Comparison of ENCODE assay signal across 12 cellular contexts in the genomic region with DNA sequence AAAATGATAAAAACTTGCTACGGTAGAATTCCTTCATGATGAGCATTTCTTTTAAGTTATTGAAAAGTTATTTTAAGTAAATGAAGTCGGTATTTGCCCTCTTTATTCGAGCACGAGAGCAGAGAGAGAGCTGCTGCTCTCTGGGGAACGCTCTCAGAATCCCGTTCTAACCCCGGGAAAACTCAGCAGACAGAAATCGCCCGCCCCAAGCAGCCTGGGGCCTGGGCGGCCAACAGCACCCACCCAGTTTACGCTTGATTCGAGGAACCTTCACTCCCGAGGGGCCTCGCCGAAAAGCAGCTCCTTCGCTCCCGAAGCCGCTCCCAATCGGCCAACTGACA. TPM values are rescaled to one million over a fixed set of nuclear protein-coding genes. Genes with fewer than 3 reads are reported as not detected.
DNase-seq lines count a peak whose midpoint lies in the region; ATAC-seq, FAIRE-seq and TF ChIP-seq lines count a peak whose summit lies in the region.
"Had no signal": no experiment of that assay in that cellular context is flagged by ENCODE, and none has a peak within 500 bp of the region (broad histone marks: within the 10 kb centered on the region; RNA-seq: fewer than 3 reads in every experiment).

No MANE protein-coding gene starts in this region.

- H3K27ac ChIP-seq in HepG2 (ENCODE audit: extremely low read length, insufficient read depth, low read length) (no peak overlapping the region), right lobe of liver (no peak overlapping the region), keratinocyte (ENCODE audit: control insufficient read depth, insufficient read depth, low read length) (peak overlapping the region; percentile 82), suprapubic skin (peak overlapping the region; percentile 91)

- H3K9me3 ChIP-seq in HepG2 (ENCODE audit: low read length) (no peaks in the 10 kb centered on the region), right lobe of liver (no peaks in the 10 kb centered on the region), keratinocyte (ENCODE audit: control insufficient read depth, low read depth, low read length) (no peaks in the 10 kb centered on the region), suprapubic skin (no peaks in the 10 kb centered on the region)

- DNase-seq in HepG2 (ENCODE audit: low spot score) (no peak), right lobe of liver (no peak), astrocyte of the cerebellum (ENCODE audit: low read depth) (no peak), keratinocyte (ENCODE audit: low read depth, low spot score) (no peak), suprapubic skin (ENCODE audit: low spot score in 2 of 2) (no peak), AG08395 (ENCODE audit: low spot score) (no peak), cerebellar nuclear complex (lab: John Stamatoyannopoulos, UW) (no peak), SKM-1 treated with dmso at 0.1 percent for 144 hours (lab: John Stamatoyannopoulos, UW; ENCODE audit: unreplicated experiment) (no peak)
- DNase-seq: activated CD4-positive, alpha-beta T cell treated with anti-CD3 and anti-CD28 coated beads, Interleukin-2, amount 50 U/mL, for 4 hours; SIG-M5 had no signal

- TF ChIP-seq CTCF in HepG2 (CRISPR knock-in tag; IDR thresholded peaks at IDR 0.05), result no peak
- TF ChIP-seq CTCF in right lobe of liver (IDR thresholded peaks at IDR 0.05), result no peak
- no peak for TF ChIP-seq CTCF in astrocyte of the cerebellum (IDR thresholded peaks at IDR 0.05; ENCODE audit: low read depth, low read length, missing control alignments)
- no peak for TF ChIP-seq CTCF in keratinocyte (optimal IDR thresholded peaks at IDR 0.05 in 1 of 3, IDR thresholded peaks at IDR 0.05 in 1 of 3, conservative IDR thresholded peaks at IDR 0.05 in 1 of 3; ENCODE audit: extremely low read depth in 1 of 3, insufficient read depth in 2 of 3, low read length in 3 of 3)
- no peak for TF ChIP-seq CTCF in suprapubic skin (IDR thresholded peaks at IDR 0.05)

- H3K4me1 ChIP-seq in HepG2 (ENCODE audit: insufficient read depth, low read length) (peaks cover 22% of the 10 kb centered on the region), right lobe of liver (peaks cover 0 to 41% (median 0%) of the 10 kb centered on the region in 4 donors), keratinocyte (ENCODE audit: control insufficient read depth, extremely low read depth, insufficient read depth, low read length) (peaks cover 23% of the 10 kb centered on the region), suprapubic skin (peaks cover 51% of the 10 kb centered on the region)

- POLR2A ChIA-PET in HepG2 (lab: Yijun Ruan, JAX), result no interaction called here

- H3K9ac ChIP-seq in HepG2 (ENCODE audit: insufficient read depth, low read depth, low read length), result no peak overlapping the region
- H3K9ac ChIP-seq in keratinocyte (ENCODE audit: control insufficient read depth, extremely low read depth, insufficient read depth, low read length), result peak overlapping the region; percentile 80

- H4K20me1 ChIP-seq in HepG2 (ENCODE audit: insufficient read depth, low read length) (no peaks in the 10 kb centered on the region), keratinocyte (ENCODE audit: control insufficient read depth, extremely low read depth, insufficient read depth, low read length) (no peaks in the 10 kb centered on the region)

- no peak for TF ChIP-seq RAD21 in HepG2 (CRISPR knock-in tag; IDR thresholded peaks at IDR 0.05)

- in situ Hi-C loops in HepG2 (cut with HindIII; ENCODE audit: extremely low pct_ligation_motif_present, low pct_unique_long_range_greater_than_20kb) (no loop called here), astrocyte of the cerebellum (cut with HindIII; ENCODE audit: low sequenced_read_pairs) (no loop called here)

- H2AFZ ChIP-seq in HepG2 (ENCODE audit: low read length) (no peak overlapping the region), keratinocyte (ENCODE audit: control insufficient read depth, low read length) (peak overlapping the region; percentile 77)

- FAIRE-seq in HepG2 (lab: Jason Lieb, UNC) (no peak), keratinocyte (lab: Jason Lieb, UNC) (no peak)
- FAIRE-seq: K562 had no signal

- no TSS peak for BruUV-seq in HepG2 (replicated peaks; lab: Mats Ljungman, UMichigan)

- H3K9me1 ChIP-seq in keratinocyte (ENCODE audit: control insufficient read depth, extremely low read depth, insufficient read depth, low read length), result no peaks in the 10 kb centered on the region

- H3K4me2 ChIP-seq in HepG2 (ENCODE audit: low read depth, low read length) (no peak overlapping the region), keratinocyte (ENCODE audit: control insufficient read depth, extremely low read depth, insufficient read depth, low read depth, low read length) (peak overlapping the region; percentile 100)

- H3K36me3 ChIP-seq in HepG2 (replicated peaks in 1 of 2; ENCODE audit: control insufficient read depth in 1 of 2, insufficient read depth in 2 of 2, low read length in 2 of 2), result peaks cover 9 to 29% of the 10 kb centered on the region in 2 experiments; a peak in 3 of 5 replicates
- peaks cover 0 to 12% (median 0%) of the 10 kb centered on the region in 4 donors for H3K36me3 ChIP-seq in right lobe of liver
- no peaks in the 10 kb centered on the region for H3K36me3 ChIP-seq in keratinocyte (ENCODE audit: control insufficient read depth in 2 of 2, extremely low read depth in 1 of 2, insufficient read depth in 2 of 2, low read length in 2 of 2)
- H3K36me3 ChIP-seq in suprapubic skin, result peaks cover 6% of the 10 kb centered on the region

- H3K79me2 ChIP-seq in HepG2 (ENCODE audit: insufficient read depth, low read length), result peaks cover 6% of the 10 kb centered on the region
- peaks cover 11% of the 10 kb centered on the region for H3K79me2 ChIP-seq in keratinocyte (ENCODE audit: control insufficient read depth, insufficient read depth, low read length)

- ATAC-seq in HepG2 (no peak), right lobe of liver (no peak)
- ATAC-seq: K562 had no signal

- dilution Hi-C loops in keratinocyte (cut with MboI; ENCODE audit: extremely low pct_ligation_motif_present, low sequenced_read_pairs), result no loop called here

- TF ChIP-seq POLR2A in HepG2 (IDR thresholded peaks at IDR 0.05; ENCODE audit: insufficient read depth in 1 of 2, low read depth in 2 of 2, low read length in 2 of 2) (no peak), right lobe of liver (IDR thresholded peaks at IDR 0.05) (no peak), suprapubic skin (IDR thresholded peaks at IDR 0.05) (no peak)

- intact Hi-C loops in HepG2 (cut with micrococcal nuclease; ENCODE audit: unreplicated experiment), result no loop called here
- intact Hi-C loops in right lobe of liver (cut with DNase I), result no loop called here

- no peak for TF ChIP-seq EP300 in HepG2 (IDR thresholded peaks at IDR 0.05; ENCODE audit: low read depth in 2 of 2, low read length in 2 of 2)
- TF ChIP-seq EP300 in HepG2 (CRISPR knock-in tag; IDR thresholded peaks at IDR 0.05; ENCODE audit: borderline replicate concordance), result no peak
- TF ChIP-seq EP300 in suprapubic skin (IDR thresholded peaks at IDR 0.05), result no peak

- no peak overlapping the region for H3K4me3 ChIP-seq in HepG2 (replicated peaks in 1 of 3; ENCODE audit: insufficient read depth in 1 of 3, low read depth in 2 of 3, low read length in 3 of 3)
- H3K4me3 ChIP-seq in right lobe of liver, result no peak overlapping the region
- peak overlapping the region; percentile 9 for H3K4me3 ChIP-seq in astrocyte of the cerebellum (ENCODE audit: low read depth, low read length)
- H3K4me3 ChIP-seq in keratinocyte (ENCODE audit: control insufficient read depth in 2 of 3, extremely low read depth in 1 of 3, insufficient read depth in 2 of 3, low read depth in 1 of 3, low read length in 3 of 3), result peak overlapping the region; percentile 12 to 90 (median 85)
- H3K4me3 ChIP-seq in suprapubic skin, result peak overlapping the region; percentile 71
- H3K4me3 ChIP-seq: K562 had no signal

- WGBS in HepG2 (ENCODE audit: low lambda C conversion rate), result 96% methylated on average over 19 of the region's 19 CpGs
- WGBS in right lobe of liver (ENCODE audit: insufficient coverage, low coverage, low lambda C conversion rate, missing lambda C conversion rate), result 37% methylated on average over 11 of the region's 19 CpGs
- 46% methylated on average over 19 of the region's 19 CpGs for WGBS in suprapubic skin

- CTCF ChIA-PET in HepG2 (lab: Yijun Ruan, JAX; ENCODE audit: low intra/inter-chr PET ratio, low total read pairs), result no interaction called here

- no peaks in the 10 kb centered on the region; a peak in 1 of 5 replicates for H3K27me3 ChIP-seq in HepG2 (ENCODE audit: control insufficient read depth in 1 of 2, insufficient read depth in 2 of 2, low read length in 2 of 2)
- no peaks in the 10 kb centered on the region for H3K27me3 ChIP-seq in right lobe of liver
- H3K27me3 ChIP-seq in keratinocyte (ENCODE audit: control insufficient read depth, extremely low read depth, insufficient read depth, low read length), result no peaks in the 10 kb centered on the region
- peaks cover 56% of the 10 kb centered on the region for H3K27me3 ChIP-seq in suprapubic skin

RNA-seq across cellular contexts. Expression of gene OTX1, which starts 3.5 kb away (rescaled TPM):
- total RNA-seq in HepG2 (2016; rRNA removed; fragmentation: Illumina TruSeq; extraction: Trizol), result 3.0 and 5.0 TPM in 2 replicates
- total RNA-seq in HepG2 (2016; cell fraction: cytosol; rRNA removed; fragmentation: Illumina TruSeq; extraction: Trizol; ENCODE audit: low read depth), result 3.1 and 4.3 TPM in 2 replicates
- total RNA-seq in HepG2 (2016; cell fraction: insoluble cytoplasmic fraction; rRNA removed; fragmentation: Illumina TruSeq; extraction: Trizol), result 2.5 and 4.2 TPM in 2 replicates
- 4.1 and 4.3 TPM in 2 replicates for total RNA-seq in HepG2 (2016; cell fraction: membrane; rRNA removed; fragmentation: Illumina TruSeq; extraction: Trizol)
- total RNA-seq in HepG2 (2016; cell fraction: nucleus; rRNA removed; fragmentation: Illumina TruSeq; extraction: Trizol), result 9.0 and 9.1 TPM in 2 replicates
- polyA plus RNA-seq in HepG2 (2011; rRNA removed), result 1.0 and 1.6 TPM in 2 replicates
- polyA plus RNA-seq in HepG2 (2011; cell fraction: cytosol; rRNA removed), result 0.47 and 0.66 TPM in 2 replicates
- polyA plus RNA-seq in HepG2 (2011; cell fraction: nucleus; rRNA removed), result 12.1 and 16.1 TPM in 2 replicates
- 7.7 and 7.9 TPM in 2 replicates for polyA plus RNA-seq in HepG2 (2012)
- 1.1 and 1.2 TPM in 2 replicates for polyA plus RNA-seq in HepG2 (2016; cell fraction: cytosol; fragmentation: Illumina TruSeq; extraction: Trizol; ENCODE audit: low read depth)
- 6.4 and 9.1 TPM in 2 replicates for polyA plus RNA-seq in HepG2 (2016; cell fraction: insoluble cytoplasmic fraction; fragmentation: Illumina TruSeq; extraction: Trizol; ENCODE audit: low read depth)
- 3.3 and 4.0 TPM in 2 replicates for polyA plus RNA-seq in HepG2 (2016; cell fraction: membrane; fragmentation: Illumina TruSeq; extraction: Trizol; ENCODE audit: low read depth)
- polyA plus RNA-seq in HepG2 (2016; cell fraction: nucleus; fragmentation: Illumina TruSeq; extraction: Trizol; ENCODE audit: insufficient read depth, low read depth), result 24.6 and 24.9 TPM in 2 replicates
- polyA minus RNA-seq in HepG2 (2011; rRNA and poly(A)+ RNA removed; ENCODE audit: low replicate concordance), result 0.82 and 6.6 TPM in 2 replicates
- polyA minus RNA-seq in HepG2 (2011; cell fraction: cytosol; rRNA and poly(A)+ RNA removed), result 2.1 and 2.2 TPM in 2 replicates
- polyA minus RNA-seq in HepG2 (2011; cell fraction: nucleus; rRNA and poly(A)+ RNA removed), result 16.4 and 25.8 TPM in 2 replicates
- total RNA-seq in right lobe of liver, result not detected
- polyA plus RNA-seq in keratinocyte, result 0.22 to 0.54 TPM (median 0.28 TPM) in 3 replicates
- 0.55 TPM for polyA plus RNA-seq in keratinocyte (2011; ENCODE audit: low read depth)
- 0.26 and 0.35 TPM in 2 replicates for polyA plus RNA-seq in keratinocyte (2011; cell fraction: cytosol; rRNA removed)
- 2.1 and 3.3 TPM in 2 replicates for polyA plus RNA-seq in keratinocyte (2011; cell fraction: nucleus; rRNA removed)
- polyA plus RNA-seq in keratinocyte (2012; ENCODE audit: low replicate concordance), result 2.6 and 3.1 TPM in 2 replicates
- 0.10 to 1.0 TPM (median 0.20 TPM) in 3 replicates for polyA minus RNA-seq in keratinocyte
- polyA minus RNA-seq in keratinocyte (2011; cell fraction: cytosol; rRNA and poly(A)+ RNA removed), result 1.2 TPM
- polyA minus RNA-seq in keratinocyte (2011; cell fraction: nucleus; rRNA and poly(A)+ RNA removed), result 2.5 and 3.1 TPM in 2 replicates
- total RNA-seq in suprapubic skin, result 10 to 100 TPM in 2 of 4 donors, 1 to 10 TPM in 2; 6.6 to 19.7 (median 10.9) TPM
- total RNA-seq: cardiac septum had no signal

Comparison
In these comparisons a context has a peak if more than half of its experiments do, and no peak if none do; other contexts are left out.
1. H3K27ac ChIP-seq: peak in keratinocyte (single experiment) and suprapubic skin (single experiment); none in HepG2 (single experiment) and right lobe of liver (0 of 3).
2. H3K4me3 ChIP-seq: peak in astrocyte of the cerebellum (single experiment), keratinocyte (3 of 3) and suprapubic skin (single experiment); none in HepG2 (0 of 3) and right lobe of liver (0 of 3).